Comparison of ENCODE assay signal across 1 cellular context in the genomic region with DNA sequence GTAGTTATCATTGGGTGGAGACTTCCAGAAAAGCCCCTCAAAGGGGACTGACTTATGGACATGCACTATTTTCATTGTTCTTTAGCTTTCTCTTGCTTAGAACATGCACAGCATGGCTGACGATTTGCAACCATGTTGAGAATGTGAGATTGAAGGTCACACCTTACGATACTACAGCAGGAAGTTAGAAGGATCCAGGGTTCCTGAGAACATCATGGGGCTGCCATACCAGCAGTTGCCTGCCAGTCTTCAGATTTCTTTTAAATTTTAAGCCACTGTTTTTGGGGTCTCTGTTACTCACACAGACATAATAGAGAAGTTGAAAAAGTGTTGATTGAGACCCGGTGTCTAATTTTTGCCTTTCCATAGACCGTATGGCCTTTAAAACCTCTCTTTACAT.
TF ChIP-seq lines count a peak whose summit lies in the region.

No MANE protein-coding gene starts in this region.

TF ChIP-seq in WTC11, 78 proteins besides CTCF, POLR2A, EP300 and RAD21 (continued from another document):
- TF ChIP-seq, protein P1, sequence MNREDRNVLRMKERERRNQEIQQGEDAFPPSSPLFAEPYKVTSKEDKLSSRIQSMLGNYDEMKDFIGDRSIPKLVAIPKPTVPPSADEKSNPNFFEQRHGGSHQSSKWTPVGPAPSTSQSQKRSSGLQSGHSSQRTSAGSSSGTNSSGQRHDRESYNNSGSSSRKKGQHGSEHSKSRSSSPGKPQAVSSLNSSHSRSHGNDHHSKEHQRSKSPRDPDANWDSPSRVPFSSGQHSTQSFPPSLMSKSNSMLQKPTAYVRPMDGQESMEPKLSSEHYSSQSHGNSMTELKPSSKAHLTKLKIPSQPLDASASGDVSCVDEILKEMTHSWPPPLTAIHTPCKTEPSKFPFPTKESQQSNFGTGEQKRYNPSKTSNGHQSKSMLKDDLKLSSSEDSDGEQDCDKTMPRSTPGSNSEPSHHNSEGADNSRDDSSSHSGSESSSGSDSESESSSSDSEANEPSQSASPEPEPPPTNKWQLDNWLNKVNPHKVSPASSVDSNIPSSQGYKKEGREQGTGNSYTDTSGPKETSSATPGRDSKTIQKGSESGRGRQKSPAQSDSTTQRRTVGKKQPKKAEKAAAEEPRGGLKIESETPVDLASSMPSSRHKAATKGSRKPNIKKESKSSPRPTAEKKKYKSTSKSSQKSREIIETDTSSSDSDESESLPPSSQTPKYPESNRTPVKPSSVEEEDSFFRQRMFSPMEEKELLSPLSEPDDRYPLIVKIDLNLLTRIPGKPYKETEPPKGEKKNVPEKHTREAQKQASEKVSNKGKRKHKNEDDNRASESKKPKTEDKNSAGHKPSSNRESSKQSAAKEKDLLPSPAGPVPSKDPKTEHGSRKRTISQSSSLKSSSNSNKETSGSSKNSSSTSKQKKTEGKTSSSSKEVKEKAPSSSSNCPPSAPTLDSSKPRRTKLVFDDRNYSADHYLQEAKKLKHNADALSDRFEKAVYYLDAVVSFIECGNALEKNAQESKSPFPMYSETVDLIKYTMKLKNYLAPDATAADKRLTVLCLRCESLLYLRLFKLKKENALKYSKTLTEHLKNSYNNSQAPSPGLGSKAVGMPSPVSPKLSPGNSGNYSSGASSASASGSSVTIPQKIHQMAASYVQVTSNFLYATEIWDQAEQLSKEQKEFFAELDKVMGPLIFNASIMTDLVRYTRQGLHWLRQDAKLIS (CRISPR knock-in tag; IDR thresholded peaks at IDR 0.05; ENCODE audit: borderline replicate concordance): no peak
- TF ChIP-seq ZNF219 (CRISPR knock-in tag; IDR thresholded peaks at IDR 0.05; ENCODE audit: borderline replicate concordance) (no peak), TEAD1 (CRISPR knock-in tag; IDR thresholded peaks at IDR 0.05) (no peak), ZNF416 (CRISPR knock-in tag; IDR thresholded peaks at IDR 0.05) (no peak), SMAD3 (CRISPR knock-in tag; IDR thresholded peaks at IDR 0.05; ENCODE audit: borderline replicate concordance) (no peak), NR1H2 (CRISPR knock-in tag; IDR thresholded peaks at IDR 0.05) (no peak), SMAD4 (CRISPR knock-in tag; IDR thresholded peaks at IDR 0.05) (no peak), IRF2 (CRISPR knock-in tag; IDR thresholded peaks at IDR 0.05; ENCODE audit: borderline replicate concordance, low read depth) (no peak), ZNF423 (CRISPR knock-in tag; IDR thresholded peaks at IDR 0.05) (no peak)
- TF ChIP-seq, protein P2, sequence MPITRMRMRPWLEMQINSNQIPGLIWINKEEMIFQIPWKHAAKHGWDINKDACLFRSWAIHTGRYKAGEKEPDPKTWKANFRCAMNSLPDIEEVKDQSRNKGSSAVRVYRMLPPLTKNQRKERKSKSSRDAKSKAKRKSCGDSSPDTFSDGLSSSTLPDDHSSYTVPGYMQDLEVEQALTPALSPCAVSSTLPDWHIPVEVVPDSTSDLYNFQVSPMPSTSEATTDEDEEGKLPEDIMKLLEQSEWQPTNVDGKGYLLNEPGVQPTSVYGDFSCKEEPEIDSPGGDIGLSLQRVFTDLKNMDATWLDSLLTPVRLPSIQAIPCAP (CRISPR knock-in tag; IDR thresholded peaks at IDR 0.05): no peak
- TF ChIP-seq, protein P3, sequence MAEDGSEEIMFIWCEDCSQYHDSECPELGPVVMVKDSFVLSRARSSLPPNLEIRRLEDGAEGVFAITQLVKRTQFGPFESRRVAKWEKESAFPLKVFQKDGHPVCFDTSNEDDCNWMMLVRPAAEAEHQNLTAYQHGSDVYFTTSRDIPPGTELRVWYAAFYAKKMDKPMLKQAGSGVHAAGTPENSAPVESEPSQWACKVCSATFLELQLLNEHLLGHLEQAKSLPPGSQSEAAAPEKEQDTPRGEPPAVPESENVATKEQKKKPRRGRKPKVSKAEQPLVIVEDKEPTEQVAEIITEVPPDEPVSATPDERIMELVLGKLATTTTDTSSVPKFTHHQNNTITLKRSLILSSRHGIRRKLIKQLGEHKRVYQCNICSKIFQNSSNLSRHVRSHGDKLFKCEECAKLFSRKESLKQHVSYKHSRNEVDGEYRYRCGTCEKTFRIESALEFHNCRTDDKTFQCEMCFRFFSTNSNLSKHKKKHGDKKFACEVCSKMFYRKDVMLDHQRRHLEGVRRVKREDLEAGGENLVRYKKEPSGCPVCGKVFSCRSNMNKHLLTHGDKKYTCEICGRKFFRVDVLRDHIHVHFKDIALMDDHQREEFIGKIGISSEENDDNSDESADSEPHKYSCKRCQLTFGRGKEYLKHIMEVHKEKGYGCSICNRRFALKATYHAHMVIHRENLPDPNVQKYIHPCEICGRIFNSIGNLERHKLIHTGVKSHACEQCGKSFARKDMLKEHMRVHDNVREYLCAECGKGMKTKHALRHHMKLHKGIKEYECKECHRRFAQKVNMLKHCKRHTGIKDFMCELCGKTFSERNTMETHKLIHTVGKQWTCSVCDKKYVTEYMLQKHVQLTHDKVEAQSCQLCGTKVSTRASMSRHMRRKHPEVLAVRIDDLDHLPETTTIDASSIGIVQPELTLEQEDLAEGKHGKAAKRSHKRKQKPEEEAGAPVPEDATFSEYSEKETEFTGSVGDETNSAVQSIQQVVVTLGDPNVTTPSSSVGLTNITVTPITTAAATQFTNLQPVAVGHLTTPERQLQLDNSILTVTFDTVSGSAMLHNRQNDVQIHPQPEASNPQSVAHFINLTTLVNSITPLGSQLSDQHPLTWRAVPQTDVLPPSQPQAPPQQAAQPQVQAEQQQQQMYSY (CRISPR knock-in tag; IDR thresholded peaks at IDR 0.05): no peak
- TF ChIP-seq, protein P4, sequence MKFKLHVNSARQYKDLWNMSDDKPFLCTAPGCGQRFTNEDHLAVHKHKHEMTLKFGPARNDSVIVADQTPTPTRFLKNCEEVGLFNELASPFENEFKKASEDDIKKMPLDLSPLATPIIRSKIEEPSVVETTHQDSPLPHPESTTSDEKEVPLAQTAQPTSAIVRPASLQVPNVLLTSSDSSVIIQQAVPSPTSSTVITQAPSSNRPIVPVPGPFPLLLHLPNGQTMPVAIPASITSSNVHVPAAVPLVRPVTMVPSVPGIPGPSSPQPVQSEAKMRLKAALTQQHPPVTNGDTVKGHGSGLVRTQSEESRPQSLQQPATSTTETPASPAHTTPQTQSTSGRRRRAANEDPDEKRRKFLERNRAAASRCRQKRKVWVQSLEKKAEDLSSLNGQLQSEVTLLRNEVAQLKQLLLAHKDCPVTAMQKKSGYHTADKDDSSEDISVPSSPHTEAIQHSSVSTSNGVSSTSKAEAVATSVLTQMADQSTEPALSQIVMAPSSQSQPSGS (CRISPR knock-in tag; IDR thresholded peaks at IDR 0.05; ENCODE audit: borderline replicate concordance, low read depth): no peak
- TF ChIP-seq, protein P5, sequence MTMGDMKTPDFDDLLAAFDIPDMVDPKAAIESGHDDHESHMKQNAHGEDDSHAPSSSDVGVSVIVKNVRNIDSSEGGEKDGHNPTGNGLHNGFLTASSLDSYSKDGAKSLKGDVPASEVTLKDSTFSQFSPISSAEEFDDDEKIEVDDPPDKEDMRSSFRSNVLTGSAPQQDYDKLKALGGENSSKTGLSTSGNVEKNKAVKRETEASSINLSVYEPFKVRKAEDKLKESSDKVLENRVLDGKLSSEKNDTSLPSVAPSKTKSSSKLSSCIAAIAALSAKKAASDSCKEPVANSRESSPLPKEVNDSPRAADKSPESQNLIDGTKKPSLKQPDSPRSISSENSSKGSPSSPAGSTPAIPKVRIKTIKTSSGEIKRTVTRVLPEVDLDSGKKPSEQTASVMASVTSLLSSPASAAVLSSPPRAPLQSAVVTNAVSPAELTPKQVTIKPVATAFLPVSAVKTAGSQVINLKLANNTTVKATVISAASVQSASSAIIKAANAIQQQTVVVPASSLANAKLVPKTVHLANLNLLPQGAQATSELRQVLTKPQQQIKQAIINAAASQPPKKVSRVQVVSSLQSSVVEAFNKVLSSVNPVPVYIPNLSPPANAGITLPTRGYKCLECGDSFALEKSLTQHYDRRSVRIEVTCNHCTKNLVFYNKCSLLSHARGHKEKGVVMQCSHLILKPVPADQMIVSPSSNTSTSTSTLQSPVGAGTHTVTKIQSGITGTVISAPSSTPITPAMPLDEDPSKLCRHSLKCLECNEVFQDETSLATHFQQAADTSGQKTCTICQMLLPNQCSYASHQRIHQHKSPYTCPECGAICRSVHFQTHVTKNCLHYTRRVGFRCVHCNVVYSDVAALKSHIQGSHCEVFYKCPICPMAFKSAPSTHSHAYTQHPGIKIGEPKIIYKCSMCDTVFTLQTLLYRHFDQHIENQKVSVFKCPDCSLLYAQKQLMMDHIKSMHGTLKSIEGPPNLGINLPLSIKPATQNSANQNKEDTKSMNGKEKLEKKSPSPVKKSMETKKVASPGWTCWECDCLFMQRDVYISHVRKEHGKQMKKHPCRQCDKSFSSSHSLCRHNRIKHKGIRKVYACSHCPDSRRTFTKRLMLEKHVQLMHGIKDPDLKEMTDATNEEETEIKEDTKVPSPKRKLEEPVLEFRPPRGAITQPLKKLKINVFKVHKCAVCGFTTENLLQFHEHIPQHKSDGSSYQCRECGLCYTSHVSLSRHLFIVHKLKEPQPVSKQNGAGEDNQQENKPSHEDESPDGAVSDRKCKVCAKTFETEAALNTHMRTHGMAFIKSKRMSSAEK (CRISPR knock-in tag; IDR thresholded peaks at IDR 0.05; ENCODE audit: borderline replicate concordance): no peak
